ENCODE assay signal across 25 cellular contexts in genomic region chr14:51129130-51129529, GRCh38. TPM values are rescaled to one million over a fixed set of nuclear protein-coding genes. Genes with fewer than 3 reads are reported as not detected.
DNase-seq lines count a peak whose midpoint lies in the region; ATAC-seq, FAIRE-seq and TF ChIP-seq lines count a peak whose summit lies in the region.
"Had no signal": no experiment of that assay in that cellular context is flagged by ENCODE, and none has a peak within 500 bp of the region (broad histone marks: within the 10 kb centered on the region; RNA-seq: fewer than 3 reads in every experiment).

No MANE protein-coding gene starts in this region.

- H3K4me3 ChIP-seq in BE2C (ENCODE audit: low read depth, low read length) (no peak overlapping the region), H7 (ENCODE audit: insufficient read depth, low read depth, low read length) (no peak overlapping the region)
- H3K4me3 ChIP-seq: colonic mucosa, prostate gland, SJCRH30, tibial artery had no signal

- no peak for ATAC-seq in Right ventricle myocardium superior (ENCODE audit: poor library complexity)
- ATAC-seq: stimulated activated naive CD8-positive, alpha-beta T cell treated with anti-CD3 and anti-CD28 coated beads, Interleukin-15, amount 100 ng/mL, for 72 hours had no signal

- peak; percentile 48 for TF ChIP-seq CTCF in BE2C (IDR thresholded peaks at IDR 0.05; ENCODE audit: low read depth, low read length)

- intact Hi-C loops in Right ventricle myocardium superior (cut with DNase I), result no loop called here

- H3K36me3 ChIP-seq in BE2C (no peaks in the 10 kb centered on the region), H7 (replicated peaks; ENCODE audit: control insufficient read depth, insufficient read depth, low read length) (no peaks in the 10 kb centered on the region)
- H3K36me3 ChIP-seq: colonic mucosa, prostate gland, SJCRH30, tibial artery had no signal

- H3K27me3 ChIP-seq in BE2C, result no peaks in the 10 kb centered on the region
- H3K27me3 ChIP-seq in H7 (ENCODE audit: control insufficient read depth, insufficient read depth, low read length), result no peaks in the 10 kb centered on the region
- H3K27me3 ChIP-seq: colonic mucosa, SJCRH30, tibial artery had no signal

- no peaks in the 10 kb centered on the region for H3K9me3 ChIP-seq in BE2C
- H3K9me3 ChIP-seq: colonic mucosa, prostate gland, SJCRH30 had no signal

- no peak for FAIRE-seq in frontal cortex (lab: Jason Lieb, UNC)
- FAIRE-seq: bronchial epithelial cell, GM18507 had no signal

- DNase-seq in BE2C (peak; percentile 18), H7 (peak; percentile 45), RPMI7951 (ENCODE audit: low read depth) (peak; percentile 9), glomerular visceral epithelial cell (ENCODE audit: extremely low spot score) (peak; percentile 6), Right ventricle myocardium superior (no peak), frontal cortex (ENCODE audit: low spot score in 2 of 2) (no peak), NCI-H69 (lab: John Stamatoyannopoulos, UW) (no peak)
- DNase-seq in activated CD4-positive, alpha-beta T cell treated with anti-CD3 and anti-CD28 coated beads, Interleukin-2, amount 50 U/mL, for 48 hours, result no peak
- DNase-seq: activated CD4-positive, alpha-beta T cell treated with anti-CD3 and anti-CD28 coated beads for 48 hours; activated naive CD4-positive, alpha-beta T cell treated with anti-CD3 and anti-CD28 coated beads for 36 hours; activated T-cell treated with anti-CD3 and anti-CD28 coated beads, Interleukin-2, amount 50 U/mL, for 48 hours; amygdala; colonic mucosa; kidney glomerular epithelial cell; mammary epithelial cell; NCI-H1105; NCI-H2029; NCI-H2227 treated with DMSO at 0.1 percent for 48 hours; NCI-H748 treated with DMSO at 0.1 percent for 48 hours; SJCRH30; stimulated activated naive CD8-positive, alpha-beta T cell treated with anti-CD3 and anti-CD28 coated beads, Interleukin-15, amount 100 ng/mL, for 72 hours; tibial artery had no signal

- H3K4me1 ChIP-seq in BE2C, result no peaks in the 10 kb centered on the region
- H3K4me1 ChIP-seq: colonic mucosa, prostate gland, SJCRH30, tibial artery had no signal

RNA-seq across cellular contexts. Expression of gene TRIM9, which starts 34.2 kb away (rescaled TPM):
- polyA plus RNA-seq in BE2C (2012; ENCODE audit: insufficient read depth, insufficient read length, low read depth), result 23.3 TPM
- total RNA-seq in H7 (2014; rRNA removed; shearing (Covaris generic)), result 0.70 and 0.73 TPM in 2 replicates
- 4.0 and 4.2 TPM in 2 replicates for total RNA-seq in RPMI7951 (2014; rRNA removed; shearing (Covaris generic))
- total RNA-seq in Right ventricle myocardium superior (0.40 TPM), frontal cortex (28.5 TPM)

Comparison
In these comparisons a context has a peak if more than half of its experiments do, and no peak if none do; other contexts are left out.
1. DNase-seq: peak in BE2C (single experiment), H7 (single experiment), RPMI7951 (single experiment) and glomerular visceral epithelial cell (single experiment); none in activated CD4-positive, alpha-beta T cell treated with anti-CD3 and anti-CD28 coated beads, Interleukin-2, amount 50 U/mL, for 48 hours (0 of 2), Right ventricle myocardium superior (single experiment), frontal cortex (0 of 2) and NCI-H69 (single experiment).